22 cellular contexts compared by ENCODE assay signal in genomic region chr12:75020068-75020557, GRCh38.
DNase-seq lines count a peak whose midpoint lies in the region; ATAC-seq, FAIRE-seq and TF ChIP-seq lines count a peak whose summit lies in the region.
"Had no signal": no experiment of that assay in that cellular context is flagged by ENCODE, and none has a peak within 500 bp of the region (broad histone marks: within the 10 kb centered on the region; RNA-seq: fewer than 3 reads in every experiment).

No MANE protein-coding gene starts in this region.

- H3K79me2 ChIP-seq in DND-41 (ENCODE audit: insufficient read depth, low read length), result no peaks in the 10 kb centered on the region

- H3K36me3 ChIP-seq in DND-41 (ENCODE audit: insufficient read depth, low read length), result no peaks in the 10 kb centered on the region
- no peaks in the 10 kb centered on the region for H3K36me3 ChIP-seq in HEK293 (ENCODE audit: control insufficient read depth in 2 of 2, insufficient read depth in 1 of 2, low read length in 2 of 2)
- no peaks in the 10 kb centered on the region for H3K36me3 ChIP-seq in kidney (ENCODE audit: control insufficient read depth in 1 of 2, insufficient read depth in 2 of 2, low read length in 2 of 2)
- H3K36me3 ChIP-seq: ascending aorta, tibial nerve had no signal

- POLR2A ChIA-PET in HEK293 (lab: Yijun Ruan, JAX), result no interaction called here

- no peaks in the 10 kb centered on the region for H4K20me1 ChIP-seq in DND-41 (ENCODE audit: insufficient read depth, low read length)

- H3K9me3 ChIP-seq in DND-41 (ENCODE audit: insufficient read depth, low read length, severe bottlenecking), result peaks cover 11% of the 10 kb centered on the region
- H3K9me3 ChIP-seq in HEK293 (ENCODE audit: control insufficient read depth, insufficient read depth, low read depth, low read length), result no peaks in the 10 kb centered on the region
- peaks cover 0 to 19% of the 10 kb centered on the region in 2 donors for H3K9me3 ChIP-seq in kidney (ENCODE audit: control insufficient read depth in 1 of 2, low read length in 2 of 2)

- H3K27ac ChIP-seq in DND-41 (ENCODE audit: low read length) (no peak overlapping the region), HEK293 (ENCODE audit: extremely low read depth, low read depth, low read length) (no peak overlapping the region), kidney (ENCODE audit: low read depth in 2 of 2, low read length in 2 of 2) (no peak overlapping the region)
- H3K27ac ChIP-seq: ascending aorta, C4-2B, tibial nerve had no signal

- H3K4me2 ChIP-seq in DND-41 (ENCODE audit: insufficient read depth, low read length), result no peak overlapping the region

- intact Hi-C loops in kidney (cut with DNase I), result no loop called here

- H3K4me3 ChIP-seq in DND-41 (ENCODE audit: low read depth in 1 of 2, low read length in 2 of 2) (no peak overlapping the region), HEK293 (ENCODE audit: low read depth, low read length) (no peak overlapping the region), kidney (ENCODE audit: low read length in 2 of 2) (no peak overlapping the region)
- H3K4me3 ChIP-seq: ascending aorta, tibial nerve had no signal

- CTCF ChIA-PET in HEK293 (lab: Yijun Ruan, JAX), result no interaction called here

- H2AFZ ChIP-seq in DND-41 (ENCODE audit: low read depth, low read length), result no peak overlapping the region

- H3K9ac ChIP-seq in DND-41 (ENCODE audit: low read depth, low read length), result no peak overlapping the region
- H3K9ac ChIP-seq in kidney (ENCODE audit: low read length in 2 of 2), result no peak overlapping the region

- no peak for FAIRE-seq in kidney (lab: Jason Lieb, UNC)
- FAIRE-seq: D721Med, H54 had no signal

- DNase-seq in DND-41 (peak; percentile 18), amniotic epithelial cell (ENCODE audit: low read depth) (peak; percentile 4), kidney (peak; percentile 35), NCI-H526 treated with DMSO at 0.1 percent for 48 hours (lab: John Stamatoyannopoulos, UW) (no peak), DMS153 treated with DMSO at 0.1 percent for 48 hours (lab: John Stamatoyannopoulos, UW; ENCODE audit: unreplicated experiment) (no peak), AG20443 (ENCODE audit: low spot score) (no peak)
- DNase-seq: activated CD4-positive, alpha-beta T cell treated with anti-CD3 and anti-CD28 coated beads for 1 hour; activated CD8-positive, alpha-beta T cell treated with anti-CD3 and anti-CD28 coated beads for 36 hours; cerebellar nuclear complex; GDM1; immature natural killer cell; left ventricle myocardium superior; NCI-H2107; NCI-H510A treated with DMSO at 0.1 percent for 48 hours; RPMI8226 had no signal

- ATAC-seq in DND-41 (ENCODE audit: insufficient read depth, low read depth) (no peak), GM19455 (IDR thresholded peaks at IDR 0.05; ENCODE audit: unreplicated experiment) (no peak)
- ATAC-seq: activated CD8-positive, alpha-beta T cell treated with anti-CD3 and anti-CD28 coated beads for 36 hours; left ventricle myocardium superior had no signal

- TF ChIP-seq CTCF in DND-41 (IDR thresholded peaks at IDR 0.05; ENCODE audit: borderline replicate concordance, extremely low read depth, low read length, poor library complexity, severe bottlenecking) (no peak), HEK293 (tag by site-specific recombination; IDR thresholded peaks at IDR 0.05) (no peak), kidney (IDR thresholded peaks at IDR 0.05; ENCODE audit: borderline replicate concordance, extremely low read depth, insufficient read depth) (no peak)

- H3K4me1 ChIP-seq in DND-41 (ENCODE audit: insufficient read depth, low read length) (no peaks in the 10 kb centered on the region), HEK293 (ENCODE audit: control insufficient read depth, insufficient read depth, low read length) (no peaks in the 10 kb centered on the region), kidney (ENCODE audit: control insufficient read depth in 1 of 2, insufficient read depth in 1 of 2, low read depth in 1 of 2, low read length in 2 of 2) (no peaks in the 10 kb centered on the region)
- H3K4me1 ChIP-seq: ascending aorta, tibial nerve had no signal

- H3K27me3 ChIP-seq in DND-41 (ENCODE audit: insufficient read depth, low read length, poor library complexity), result no peaks in the 10 kb centered on the region
- H3K27me3 ChIP-seq: ascending aorta, tibial nerve had no signal

TF ChIP-seq in HEK293, 187 proteins besides CTCF, POLR2A, EP300 and RAD21:
- TF ChIP-seq ZNF658 (tag by site-specific recombination; IDR thresholded peaks at IDR 0.05) (no peak), ZBTB20 (tag by site-specific recombination; IDR thresholded peaks at IDR 0.05) (no peak), SETDB1 (IDR thresholded peaks at IDR 0.05; ENCODE audit: insufficient read length, low read length) (peak; percentile 54), TRIM28 (IDR thresholded peaks at IDR 0.05; ENCODE audit: borderline replicate concordance, low read length) (peak; percentile 93; the same call in 1 of the 2 replicates), ZNF510 (tag by site-specific recombination; IDR thresholded peaks at IDR 0.05; ENCODE audit: insufficient replicate concordance) (peak; percentile 14), PBX3 (CRISPR knock-in tag; IDR thresholded peaks at IDR 0.05) (no peak)

Comparison
In these comparisons a context has a peak if more than half of its experiments do, and no peak if none do; other contexts are left out.
1. DNase-seq: peak in DND-41 (single experiment), amniotic epithelial cell (single experiment) and kidney (single experiment); none in NCI-H526 treated with DMSO at 0.1 percent for 48 hours (single experiment), DMS153 treated with DMSO at 0.1 percent for 48 hours (single experiment) and AG20443 (single experiment).